ENCODE assay signal across 7 cellular contexts in the genomic region with DNA sequence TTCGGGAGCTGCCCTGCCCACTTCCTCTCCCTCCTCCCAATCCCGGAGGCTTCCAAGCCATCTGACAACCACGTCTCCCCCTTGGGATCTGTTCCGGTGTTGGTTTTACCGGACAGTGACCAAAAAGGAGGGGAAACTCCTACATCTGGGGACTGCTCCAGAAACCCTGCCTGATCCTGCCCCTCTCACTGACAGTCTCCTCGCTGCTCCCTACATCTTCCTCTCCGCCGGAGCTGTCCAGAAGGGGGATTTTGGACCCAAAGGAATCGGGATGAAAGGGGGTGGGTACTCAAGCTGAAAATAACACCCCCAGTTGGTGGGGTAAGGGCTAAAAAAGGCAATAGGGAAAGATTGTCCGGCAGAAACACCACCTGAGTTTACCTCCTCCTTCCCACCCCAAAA. TPM values are rescaled to one million over a fixed set of nuclear protein-coding genes. Genes with fewer than 3 reads are reported as not detected.
DNase-seq lines count a peak whose midpoint lies in the region; ATAC-seq lines count a peak whose summit lies in the region.

No MANE protein-coding gene starts in this region.

- no peaks in the 10 kb centered on the region for H3K27me3 ChIP-seq in MG63
- no peaks in the 10 kb centered on the region for H3K27me3 ChIP-seq in layer of hippocampus (ENCODE audit: control insufficient read depth, insufficient read depth, low read length)

- peak; percentile 15 for DNase-seq in GDM1 (lab: John Stamatoyannopoulos, UW)
- peak; percentile 85 for DNase-seq in MG63
- DNase-seq in T-helper 22 cell (ENCODE audit: low read depth), result peak; percentile 0
- peak; percentile 70 for DNase-seq in dermis blood vessel endothelial cell
- DNase-seq in stimulated activated CD4-positive, alpha-beta T cell treated with anti-CD3 and anti-CD28 coated beads, Interleukin-2, amount 100 ng/mL, for 24 hours, result peak; percentile 10 to 29

- ATAC-seq in GM18868 (IDR thresholded peaks at IDR 0.05; ENCODE audit: unreplicated experiment), result no peak

- peaks cover 9% of the 10 kb centered on the region for H3K36me3 ChIP-seq in MG63

- no peaks in the 10 kb centered on the region for H3K9me3 ChIP-seq in MG63

- peak overlapping the region; percentile 95 for H3K27ac ChIP-seq in layer of hippocampus (ENCODE audit: low read depth, low read length)

- H3K4me3 ChIP-seq in MG63, result peak overlapping the region; percentile 64

RNA-seq across cellular contexts. Expression of a gene that starts 1.5 kb away (rescaled TPM):
- 1.1 and 3.5 TPM in 2 replicates for total RNA-seq in MG63 (2014; rRNA removed; shearing (Covaris generic); ENCODE audit: low replicate concordance)
- 10.4 and 12.9 TPM in 2 replicates for total RNA-seq in dermis blood vessel endothelial cell

Comparison
In these comparisons a context has a peak if more than half of its experiments do, and no peak if none do; other contexts are left out.
1. DNase-seq: peak in every context shown above with its lines; median percentile 85 in MG63; 70 in dermis blood vessel endothelial cell; 20 in stimulated activated CD4-positive, alpha-beta T cell treated with anti-CD3 and anti-CD28 coated beads, Interleukin-2, amount 100 ng/mL, for 24 hours; 15 in GDM1; 0 in T-helper 22 cell.